Comparison of ENCODE assay signal across 14 cellular contexts in the genomic region with DNA sequence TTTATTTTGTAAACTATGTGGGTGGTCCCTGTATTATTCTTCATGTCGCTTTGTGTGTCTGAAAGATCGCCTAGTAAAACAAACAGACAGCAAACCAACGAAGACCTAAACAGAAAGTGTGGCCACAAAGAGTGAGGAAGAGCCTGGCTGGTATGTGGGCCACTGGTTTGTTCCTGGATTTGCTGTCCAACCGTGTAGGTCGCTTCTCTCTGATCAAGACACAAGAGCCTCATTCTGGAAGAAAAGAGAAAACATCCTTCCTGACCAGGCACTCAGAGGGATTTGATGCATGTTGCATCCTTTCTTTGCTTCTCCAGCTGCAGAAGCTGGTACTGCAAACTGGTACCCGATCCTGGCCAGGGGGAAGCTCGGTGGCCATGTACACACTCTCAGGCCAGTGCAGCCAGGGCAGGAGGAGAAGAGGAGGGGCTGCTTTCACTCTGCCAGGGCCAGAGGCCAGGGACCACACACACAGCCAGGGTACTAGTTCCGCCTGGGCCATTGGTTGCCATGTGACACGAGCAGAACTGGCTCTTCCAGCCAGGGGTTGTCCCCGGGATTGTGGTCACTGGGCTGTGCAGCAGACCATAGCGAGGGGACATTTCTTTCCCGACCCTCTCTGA. TPM values are rescaled to one million over a fixed set of nuclear protein-coding genes. Genes with fewer than 3 reads are reported as not detected.
DNase-seq lines count a peak whose midpoint lies in the region; ATAC-seq, FAIRE-seq and TF ChIP-seq lines count a peak whose summit lies in the region.
"Had no signal": no experiment of that assay in that cellular context is flagged by ENCODE, and none has a peak within 500 bp of the region (broad histone marks: within the 10 kb centered on the region; RNA-seq: fewer than 3 reads in every experiment).

No MANE protein-coding gene starts in this region.

- peak overlapping the region; percentile 46; the same call in 1 of the 2 replicates for H2BK15ac ChIP-seq in H1 (ENCODE audit: low read length)

- no peak overlapping the region for H2BK12ac ChIP-seq in H1 (ENCODE audit: low read depth, low read length)

- peak overlapping the region; percentile 53 for H3K27ac Mint-ChIP-seq in neural progenitor cell
- no peak overlapping the region for H3K27ac Mint-ChIP-seq in activated naive CD4-positive, alpha-beta T cell treated with anti-CD3 and anti-CD28 coated beads, Interleukin-2, amount 10 ng/mL, durations not matched to agents 7 days and 5 days
- H3K27ac Mint-ChIP-seq: endodermal cell had no signal

- H3K27me3 Mint-ChIP-seq in neural progenitor cell (ENCODE audit: insufficient read depth, low read depth): peaks cover 18% of the 10 kb centered on the region
- peaks cover 14% of the 10 kb centered on the region for H3K27me3 Mint-ChIP-seq in activated naive CD4-positive, alpha-beta T cell treated with anti-CD3 and anti-CD28 coated beads, Interleukin-2, amount 10 ng/mL, durations not matched to agents 7 days and 5 days

- H3K4me1 ChIP-seq in BLaER1 treated with 17β-estradiol and CSF1 and Interleukin-3, amounts not matched to agents 10 nM and 100 nM: peaks cover 32 to 86% (median 71%) of the 10 kb centered on the region in 10 experiments
- H3K4me1 ChIP-seq in H1 (replicated peaks in 1 of 4; ENCODE audit: control insufficient read depth in 3 of 4, insufficient read depth in 4 of 4, low read length in 3 of 4) (peaks cover 3 to 10% (median 6%) of the 10 kb centered on the region in 4 experiments; a peak in 6 of 7 replicates), neural progenitor cell (peaks cover 17% of the 10 kb centered on the region), left ventricle myocardium inferior (peaks cover 22% of the 10 kb centered on the region)
- H3K4me1 ChIP-seq: psoas muscle had no signal

- H3K27me3 ChIP-seq in BLaER1 treated with 17β-estradiol and CSF1 and Interleukin-3, amounts not matched to agents 10 nM and 100 nM: peaks cover 0 to 24% (median 0%) of the 10 kb centered on the region in 11 experiments; a peak in 5 of 22 replicates
- H3K27me3 ChIP-seq in H1 (replicated peaks in 1 of 4; ENCODE audit: control insufficient read depth in 3 of 4, extremely low read depth in 1 of 4, insufficient read depth in 3 of 4, low read length in 3 of 4) (peaks cover 22 to 29% (median 28%) of the 10 kb centered on the region in 4 experiments), neural progenitor cell (peaks cover 36% of the 10 kb centered on the region), left ventricle myocardium inferior (ENCODE audit: low read depth) (peaks cover 38% of the 10 kb centered on the region)

- peaks cover 41% of the 10 kb centered on the region for H3K4me1 Mint-ChIP-seq in neural progenitor cell
- H3K4me1 Mint-ChIP-seq in activated naive CD4-positive, alpha-beta T cell treated with anti-CD3 and anti-CD28 coated beads, Interleukin-2, amount 10 ng/mL, durations not matched to agents 7 days and 5 days: peaks cover 28% of the 10 kb centered on the region

- intact Hi-C loops in left ventricle myocardium inferior (cut with micrococcal nuclease): no loop called here

- H4K20me1 ChIP-seq in BLaER1 treated with 17β-estradiol and CSF1 and Interleukin-3, amounts not matched to agents 10 nM and 100 nM: no peaks in the 10 kb centered on the region
- H4K20me1 ChIP-seq in H1 (replicated peaks in 1 of 2; ENCODE audit: control insufficient read depth in 1 of 2, insufficient read depth in 2 of 2, low read length in 2 of 2) (no peaks in the 10 kb centered on the region), neural progenitor cell (ENCODE audit: low read depth) (no peaks in the 10 kb centered on the region)

- no peak; a peak in 1 of 4 replicates for TF ChIP-seq RAD21 in H1 (IDR thresholded peaks at IDR 0.05 in 1 of 2, conservative IDR thresholded peaks at IDR 0.05 in 1 of 2; ENCODE audit: low read depth in 2 of 2, low read length in 2 of 2)

- no peak overlapping the region for H4K5ac ChIP-seq in H1 (ENCODE audit: insufficient read length, low read depth, low read length)

- no peak overlapping the region for H3K4ac ChIP-seq in H1 (replicated peaks; ENCODE audit: insufficient read length, low read depth, low read length)

- POLR2A ChIA-PET in H1 (lab: Charles Lee; ENCODE audit: partially characterized antibody): interaction anchor here (0.6 kb wide), 1 partner anchor 225 kb away, joined by 4 read pairs; a partner anchor contains a TSS

- H2BK20ac ChIP-seq in H1 (ENCODE audit: low read length): no peak overlapping the region; the same call in 1 of the 2 replicates

- CTCF ChIA-PET in H1 (lab: Charles Lee; ENCODE audit: partially characterized antibody): interaction anchor here (1.0 to 1.6 kb wide), 2 partner anchors 24 to 76 kb away, joined by 3 read pairs; a partner anchor contains a TSS
- CTCF ChIA-PET in activated naive CD4-positive, alpha-beta T cell treated with anti-CD3 and anti-CD28 coated beads, Interleukin-2, amount 10 ng/mL, durations not matched to agents 7 days and 5 days (lab: Charles Lee): no interaction called here

- H3K36me3 ChIP-seq in BLaER1 treated with 17β-estradiol and CSF1 and Interleukin-3, amounts not matched to agents 10 nM and 100 nM: peaks cover 0 to 9% (median 3%) of the 10 kb centered on the region in 11 experiments; a peak in 11 of 22 replicates
- H3K36me3 ChIP-seq in H1 (ENCODE audit: control insufficient read depth in 2 of 4, insufficient read depth in 4 of 4, low read length in 3 of 4): no peaks in the 10 kb centered on the region
- no peaks in the 10 kb centered on the region for H3K36me3 ChIP-seq in neural progenitor cell
- no peaks in the 10 kb centered on the region for H3K36me3 ChIP-seq in left ventricle myocardium inferior

- ATAC-seq in HG02870 (IDR thresholded peaks at IDR 0.05; ENCODE audit: unreplicated experiment) (no peak), HG03565 (IDR thresholded peaks at IDR 0.05; ENCODE audit: unreplicated experiment) (no peak)

- WGBS in H1 (ENCODE audit: extremely low coverage in 1 of 2, insufficient coverage in 1 of 2, insufficient read length in 1 of 2, insufficient replicate concordance in 2 of 2, low coverage in 1 of 2, low lambda C conversion rate in 2 of 2, missing lambda C conversion rate in 1 of 2), 2 experiments: 82% methylated on average over 12 of the region's 12 CpGs; no CpG with 5 or more reads in 1 of the 2 experiments

- H3K23ac ChIP-seq in H1 (ENCODE audit: insufficient read length): no peak overlapping the region

- H4K91ac ChIP-seq in H1 (replicated peaks; ENCODE audit: insufficient read length, low read length): no peak overlapping the region

- peaks cover 8% of the 10 kb centered on the region for H3K9me3 Mint-ChIP-seq in neural progenitor cell
- H3K9me3 Mint-ChIP-seq in activated naive CD4-positive, alpha-beta T cell treated with anti-CD3 and anti-CD28 coated beads, Interleukin-2, amount 10 ng/mL, durations not matched to agents 7 days and 5 days: no peaks in the 10 kb centered on the region
- H3K9me3 Mint-ChIP-seq: endodermal cell had no signal

- TF ChIP-seq POLR2A in H1 (IDR thresholded peaks at IDR 0.05; ENCODE audit: control extremely low read depth in 1 of 2, low read depth in 2 of 2, low read length in 2 of 2): no peak

- peaks cover 0 to 4% (median 3%) of the 10 kb centered on the region in 11 experiments; a peak in 16 of 22 replicates for H3K9me3 ChIP-seq in BLaER1 treated with 17β-estradiol and CSF1 and Interleukin-3, amounts not matched to agents 10 nM and 100 nM (replicated peaks in 1 of 11)
- H3K9me3 ChIP-seq in H1 (ENCODE audit: insufficient read depth in 2 of 2, low read depth in 1 of 2, low read length in 1 of 2) (no peaks in the 10 kb centered on the region), neural progenitor cell (ENCODE audit: low read depth) (no peaks in the 10 kb centered on the region), left ventricle myocardium inferior (replicated peaks) (peaks cover 8% of the 10 kb centered on the region)
- H3K9me3 ChIP-seq: psoas muscle had no signal

- peak in 1 of 3 experiments; percentile 6; a peak in 1 of 4 replicates for TF ChIP-seq CTCF in H1 (IDR thresholded peaks at IDR 0.05; ENCODE audit: control extremely low read depth in 1 of 3, insufficient read depth in 1 of 3, low read depth in 1 of 3, low read length in 3 of 3)
- TF ChIP-seq CTCF in neural progenitor cell (IDR thresholded peaks at IDR 0.05): no peak
- TF ChIP-seq CTCF in left ventricle myocardium inferior (IDR thresholded peaks at IDR 0.05; ENCODE audit: borderline replicate concordance): no peak

- TF ChIP-seq EP300 in H1 (IDR thresholded peaks at IDR 0.05; ENCODE audit: borderline replicate concordance in 1 of 2, low read depth in 2 of 2, low read length in 2 of 2): peak in 1 of 2 experiments; percentile 16; a peak in 1 of 3 replicates

- H3K9ac ChIP-seq in BLaER1 treated with 17β-estradiol and CSF1 and Interleukin-3, amounts not matched to agents 10 nM and 100 nM: peak overlapping the region in 6 of 11 experiments; percentile 1 to 45 (median 26); a peak in 8 of 22 replicates
- H3K9ac ChIP-seq in H1 (replicated peaks in 1 of 4; ENCODE audit: extremely low read depth in 1 of 4, low read depth in 3 of 4, low read length in 3 of 4) (no peak overlapping the region), neural progenitor cell (no peak overlapping the region)

- H2BK120ac ChIP-seq in H1 (replicated peaks; ENCODE audit: low read depth, low read length): no peak overlapping the region

- H3K4me3 ChIP-seq in BLaER1 treated with 17β-estradiol and CSF1 and Interleukin-3, amounts not matched to agents 10 nM and 100 nM: no peak overlapping the region; a peak in 1 of 20 replicates
- no peak overlapping the region for H3K4me3 ChIP-seq in H1 (ENCODE audit: extremely low read depth in 1 of 4, insufficient read depth in 2 of 4, low read depth in 3 of 4, low read length in 4 of 4)
- H3K4me3 ChIP-seq in neural progenitor cell: no peak overlapping the region
- H3K4me3 ChIP-seq in left ventricle myocardium inferior: no peak overlapping the region
- H3K4me3 ChIP-seq: psoas muscle had no signal

- H3K27ac ChIP-seq in BLaER1 treated with 17β-estradiol and CSF1 and Interleukin-3, amounts not matched to agents 10 nM and 100 nM: peak overlapping the region in 7 of 11 experiments; percentile 7 to 55 (median 28); a peak in 12 of 22 replicates
- H3K27ac ChIP-seq in H1 (ENCODE audit: low read depth, low read length) (no peak overlapping the region), neural progenitor cell (no peak overlapping the region), left ventricle myocardium inferior (replicated peaks) (no peak overlapping the region)
- H3K27ac ChIP-seq: psoas muscle had no signal

- no peaks in the 10 kb centered on the region for H3K36me3 Mint-ChIP-seq in neural progenitor cell
- peaks cover 13% of the 10 kb centered on the region for H3K36me3 Mint-ChIP-seq in activated naive CD4-positive, alpha-beta T cell treated with anti-CD3 and anti-CD28 coated beads, Interleukin-2, amount 10 ng/mL, durations not matched to agents 7 days and 5 days

- no peak overlapping the region for H2AK5ac ChIP-seq in H1 (ENCODE audit: low read depth, low read length)

- peak overlapping the region; percentile 22 to 87 (median 65) for H3K4me2 ChIP-seq in BLaER1 treated with 17β-estradiol and CSF1 and Interleukin-3, amounts not matched to agents 10 nM and 100 nM
- H3K4me2 ChIP-seq in H1 (ENCODE audit: insufficient read depth in 1 of 2, low read depth in 2 of 2, low read length in 2 of 2) (no peak overlapping the region), neural progenitor cell (peak overlapping the region; percentile 53)

- H3K18ac ChIP-seq in H1 (ENCODE audit: extremely low read depth, low read length): no peak overlapping the region

- no peak overlapping the region; the same call in 1 of the 2 replicates for H4K8ac ChIP-seq in H1 (ENCODE audit: extremely low read depth, insufficient read depth, low read length)

- H2AFZ ChIP-seq in H1 (ENCODE audit: low read length): peak overlapping the region; percentile 6; the same call in 1 of the 2 replicates
- H2AFZ ChIP-seq in neural progenitor cell (replicated peaks): peak overlapping the region; percentile 84

- FAIRE-seq in H1 (lab: Jason Lieb, UNC): no peak

- H3K14ac ChIP-seq in H1 (ENCODE audit: insufficient read length): no peak overlapping the region

- no peak overlapping the region for H3K56ac ChIP-seq in H1 (replicated peaks; ENCODE audit: insufficient read length, low read depth, low read length)

- H3K23me2 ChIP-seq in H1 (ENCODE audit: low read depth, low read length): peaks cover 7% of the 10 kb centered on the region; the same call in 1 of the 2 replicates

- DNase-seq in NCI-H2227 (lab: John Stamatoyannopoulos, UW; ENCODE audit: unreplicated experiment) (peak; percentile 32), H1 (ENCODE audit: low read depth in 1 of 2, low spot score in 2 of 2) (peak in 1 of 2 experiments; percentile 53), neural progenitor cell (ENCODE audit: low spot score) (peak; percentile 90), left ventricle myocardium inferior (no peak)
- no peak for DNase-seq in activated naive CD4-positive, alpha-beta T cell treated with anti-CD3 and anti-CD28 coated beads, Interleukin-2, amount 10 ng/mL, durations not matched to agents 7 days and 5 days
- DNase-seq: activated CD4-positive, CD25-positive, alpha-beta regulatory T cell; activated naive CD4-positive, alpha-beta T cell; CD4-positive, CD25-positive, alpha-beta regulatory T cell; endodermal cell; NCI-H1048; psoas muscle had no signal

- H3K79me2 ChIP-seq in H1 (ENCODE audit: control insufficient read depth in 1 of 2, insufficient read depth in 2 of 2, low read length in 2 of 2): no peaks in the 10 kb centered on the region
- no peaks in the 10 kb centered on the region for H3K79me2 ChIP-seq in neural progenitor cell (ENCODE audit: low read depth)

- H2BK5ac ChIP-seq in H1 (ENCODE audit: low read depth, low read length): no peak overlapping the region

- H3F3A ChIP-seq in neural progenitor cell (ENCODE audit: low read depth): peaks cover 19% of the 10 kb centered on the region

- peak overlapping the region; percentile 73 for H3K4me3 Mint-ChIP-seq in neural progenitor cell
- no peak overlapping the region for H3K4me3 Mint-ChIP-seq in activated naive CD4-positive, alpha-beta T cell treated with anti-CD3 and anti-CD28 coated beads, Interleukin-2, amount 10 ng/mL, durations not matched to agents 7 days and 5 days
- H3K4me3 Mint-ChIP-seq: endodermal cell had no signal

- H3K79me1 ChIP-seq in H1 (ENCODE audit: low read depth, low read length): no peaks in the 10 kb centered on the region

RNA-seq across cellular contexts. Expression of a gene that starts 3.8 kb away (rescaled TPM):
- 0.50 and 0.74 TPM in 2 replicates for total RNA-seq in H1 (2021; fragmentation: NEBNext Ultra II Directional; extraction: Animal tissue kit (Norgen Biotek cat#: 25700))
- 1.8 and 2.1 TPM in 2 replicates for polyA plus RNA-seq in H1 (2011; rRNA removed)
- 1.7 TPM for polyA plus RNA-seq in H1 (2011; cell fraction: cytosol; rRNA removed)
- polyA plus RNA-seq in H1 (2011; cell fraction: nucleus; rRNA removed): 1.6 TPM
- polyA plus RNA-seq in H1 (2012, experiment 1 of 2): 0.29 to 1.8 TPM (median 1.1 TPM) in 4 replicates
- 1.2 TPM for polyA plus RNA-seq in H1 (2012, experiment 2 of 2)
- polyA plus RNA-seq in H1 (2013, experiment 1 of 2): 0.93 TPM
- 1.2 TPM for polyA plus RNA-seq in H1 (2013, experiment 2 of 2)
- 0.90 and 3.2 TPM in 2 replicates for polyA minus RNA-seq in H1 (2011; rRNA and poly(A)+ RNA removed)
- not detected for polyA minus RNA-seq in H1 (2011; cell fraction: cytosol; rRNA and poly(A)+ RNA removed)
- 1.4 TPM for polyA minus RNA-seq in H1 (2011; cell fraction: nucleus; rRNA and poly(A)+ RNA removed)
- total RNA-seq in neural progenitor cell (ENCODE audit: low replicate concordance) (0.11 and 0.87 TPM in 2 replicates), left ventricle myocardium inferior (not detected)

RNA-seq across cellular contexts. Expression of a gene that starts 27.0 kb away (rescaled TPM):
- 12.2 and 13.0 TPM in 2 replicates for total RNA-seq in H1 (2021; fragmentation: NEBNext Ultra II Directional; extraction: Animal tissue kit (Norgen Biotek cat#: 25700))
- 30.9 and 37.5 TPM in 2 replicates for polyA plus RNA-seq in H1 (2011; rRNA removed)
- 27.8 TPM for polyA plus RNA-seq in H1 (2011; cell fraction: cytosol; rRNA removed)
- polyA plus RNA-seq in H1 (2011; cell fraction: nucleus; rRNA removed): 21.1 TPM
- polyA plus RNA-seq in H1 (2012, experiment 1 of 2): 9.4 to 15.7 TPM (median 14.1 TPM) in 4 replicates
- polyA plus RNA-seq in H1 (2012, experiment 2 of 2): 14.0 TPM
- 16.6 TPM for polyA plus RNA-seq in H1 (2013, experiment 1 of 2)
- 18.6 TPM for polyA plus RNA-seq in H1 (2013, experiment 2 of 2)
- polyA minus RNA-seq in H1 (2011; rRNA and poly(A)+ RNA removed): 10.8 and 18.3 TPM in 2 replicates
- polyA minus RNA-seq in H1 (2011; cell fraction: cytosol; rRNA and poly(A)+ RNA removed): 12.9 TPM
- 7.4 TPM for polyA minus RNA-seq in H1 (2011; cell fraction: nucleus; rRNA and poly(A)+ RNA removed)
- total RNA-seq in neural progenitor cell (ENCODE audit: low replicate concordance) (21.9 and 31.6 TPM in 2 replicates), left ventricle myocardium inferior (5.2 TPM)

Comparison
In these comparisons a context has a peak if more than half of its experiments do, and no peak if none do; other contexts are left out.
1. H3K27ac ChIP-seq: peak in BLaER1 treated with 17β-estradiol and CSF1 and Interleukin-3, amounts not matched to agents 10 nM and 100 nM (7 of 11); none in H1 (single experiment), neural progenitor cell (single experiment) and left ventricle myocardium inferior (single experiment).
2. H3K4me2 ChIP-seq: peak in BLaER1 treated with 17β-estradiol and CSF1 and Interleukin-3, amounts not matched to agents 10 nM and 100 nM (11 of 11) and neural progenitor cell (single experiment); none in H1 (0 of 2).
3. H3K9ac ChIP-seq: peak in BLaER1 treated with 17β-estradiol and CSF1 and Interleukin-3, amounts not matched to agents 10 nM and 100 nM (6 of 11); none in H1 (0 of 4) and neural progenitor cell (single experiment).
4. DNase-seq: peak in NCI-H2227 (single experiment) and neural progenitor cell (single experiment); none in left ventricle myocardium inferior (single experiment) and activated naive CD4-positive, alpha-beta T cell treated with anti-CD3 and anti-CD28 coated beads, Interleukin-2, amount 10 ng/mL, durations not matched to agents 7 days and 5 days (single experiment).